31 cellular contexts compared by ENCODE assay signal in genomic region chr3:72237679-72238320, GRCh38.
DNase-seq lines count a peak whose midpoint lies in the region; ATAC-seq, FAIRE-seq and TF ChIP-seq lines count a peak whose summit lies in the region.
"Had no signal": no experiment of that assay in that cellular context is flagged by ENCODE, and none has a peak within 500 bp of the region (broad histone marks: within the 10 kb centered on the region; RNA-seq: fewer than 3 reads in every experiment).

No MANE protein-coding gene starts in this region.

- no peak for ATAC-seq in stimulated activated naive CD8-positive, alpha-beta T cell treated with anti-CD3 and anti-CD28 coated beads, Interleukin-15, Interleukin-2, amounts not matched to agents 100 U/mL and 50 U/mL, for 24 hours
- ATAC-seq in GM19397 (IDR thresholded peaks at IDR 0.05; ENCODE audit: unreplicated experiment): no peak
- ATAC-seq: activated CD8-positive, alpha-beta T cell treated with anti-CD3 and anti-CD28 coated beads for 36 hours; body of pancreas; gastroesophageal sphincter; HCT116; naive thymus-derived CD4-positive, alpha-beta T cell had no signal

- FAIRE-seq in H54 (lab: Jason Lieb, UNC): no peak
- FAIRE-seq: islet of Langerhans, TTC549 had no signal

- H3K27ac ChIP-seq in cingulate gyrus (ENCODE audit: low read depth, low read length): peak overlapping the region; percentile 57
- H3K27ac ChIP-seq: BLaER1, body of pancreas, gastroesophageal sphincter, KMS-11, left lung, SJSA1 had no signal

- peaks cover 1% of the 10 kb centered on the region for H3K9me3 Mint-ChIP-seq in glutamatergic neuron (ENCODE audit: unreplicated experiment)
- H3K9me3 Mint-ChIP-seq: activated CD8-positive, alpha-beta T cell treated with anti-CD3 and anti-CD28 coated beads for 36 hours; activated naive CD8-positive, alpha-beta T cell treated with anti-CD3 and anti-CD28 coated beads for 36 hours; activated T-helper 2 cell treated with anti-CD3 and anti-CD28 coated beads, Interferon-gamma antibody, Interleukin-2, Interleukin-4, amounts not matched to agents 10 μg/mL and 5 μg/mL and 100 μg/mL, durations not matched to agents 14 hours and 24 hours and 36 hours; naive thymus-derived CD4-positive, alpha-beta T cell; stimulated activated naive CD8-positive, alpha-beta T cell treated with anti-CD3 and anti-CD28 coated beads, Interleukin-15, Interleukin-2, amounts not matched to agents 100 ng/mL and 50 ng/mL, for 24 hours had no signal

- no peak for TF ChIP-seq POLR2A in H54 (IDR thresholded peaks at IDR 0.05; ENCODE audit: low read depth, low read length)

- H3K4me1 Mint-ChIP-seq in glutamatergic neuron (ENCODE audit: low read depth, unreplicated experiment): peaks cover 21% of the 10 kb centered on the region

- no peak overlapping the region for H3K27ac Mint-ChIP-seq in glutamatergic neuron (ENCODE audit: unreplicated experiment)
- H3K27ac Mint-ChIP-seq: activated CD8-positive, alpha-beta T cell treated with anti-CD3 and anti-CD28 coated beads for 36 hours; activated naive CD8-positive, alpha-beta T cell treated with anti-CD3 and anti-CD28 coated beads for 36 hours; activated T-helper 2 cell treated with anti-CD3 and anti-CD28 coated beads, Interferon-gamma antibody, Interleukin-2, Interleukin-4, amounts not matched to agents 10 μg/mL and 5 μg/mL and 100 μg/mL, durations not matched to agents 14 hours and 24 hours and 36 hours; stimulated activated naive CD8-positive, alpha-beta T cell treated with anti-CD3 and anti-CD28 coated beads, Interleukin-15, Interleukin-2, amounts not matched to agents 100 ng/mL and 50 ng/mL, for 24 hours had no signal

- TF ChIP-seq CTCF in glutamatergic neuron (IDR thresholded peaks at IDR 0.05; ENCODE audit: partially characterized antibody, unreplicated experiment): no peak

- H3K27me3 Mint-ChIP-seq in glutamatergic neuron (ENCODE audit: unreplicated experiment): peaks cover 3% of the 10 kb centered on the region
- H3K27me3 Mint-ChIP-seq: activated CD8-positive, alpha-beta T cell treated with anti-CD3 and anti-CD28 coated beads for 36 hours had no signal

- DNase-seq in GM03348 (ENCODE audit: low spot score) (peak; percentile 66), glutamatergic neuron (no peak), superior temporal gyrus (ENCODE audit: extremely low spot score) (peak; percentile 17), H54 (ENCODE audit: insufficient read length, low spot score) (no peak), RPMI8226 (no peak)
- DNase-seq in stimulated activated naive CD8-positive, alpha-beta T cell treated with anti-CD3 and anti-CD28 coated beads, Interleukin-15, Interleukin-2, amounts not matched to agents 100 U/mL and 50 U/mL, for 24 hours: no peak
- DNase-seq: activated CD4-positive, alpha-beta T cell treated with anti-CD3 and anti-CD28 coated beads for 1 hour; activated CD8-positive, alpha-beta T cell treated with anti-CD3 and anti-CD28 coated beads for 36 hours; activated naive CD8-positive, alpha-beta T cell treated with anti-CD3 and anti-CD28 coated beads for 36 hours; DMS53; effector CD8-positive, alpha-beta T cell; erythroblast; GDM1; left lung; mesendoderm; naive thymus-derived CD4-positive, alpha-beta T cell; NCI-H1417 treated with DMSO at 0.1 percent for 48 hours; NCI-H2081 treated with DMSO at 0.1 percent for 48 hours; NCI-H345 had no signal

- H3K36me3 Mint-ChIP-seq in glutamatergic neuron (ENCODE audit: unreplicated experiment): no peaks in the 10 kb centered on the region
- H3K36me3 Mint-ChIP-seq: activated naive CD8-positive, alpha-beta T cell treated with anti-CD3 and anti-CD28 coated beads for 36 hours had no signal

- peak overlapping the region; percentile 62 for H3K4me3 Mint-ChIP-seq in glutamatergic neuron (ENCODE audit: unreplicated experiment)
- H3K4me3 Mint-ChIP-seq: activated CD8-positive, alpha-beta T cell treated with anti-CD3 and anti-CD28 coated beads for 36 hours; activated naive CD8-positive, alpha-beta T cell treated with anti-CD3 and anti-CD28 coated beads for 36 hours; naive thymus-derived CD4-positive, alpha-beta T cell; stimulated activated naive CD8-positive, alpha-beta T cell treated with anti-CD3 and anti-CD28 coated beads, Interleukin-15, Interleukin-2, amounts not matched to agents 100 ng/mL and 50 ng/mL, for 24 hours had no signal

Comparison
In these comparisons a context has a peak if more than half of its experiments do, and no peak if none do; other contexts are left out.
1. DNase-seq: peak in GM03348 (single experiment) and superior temporal gyrus (single experiment); none in glutamatergic neuron (single experiment), H54 (single experiment), stimulated activated naive CD8-positive, alpha-beta T cell treated with anti-CD3 and anti-CD28 coated beads, Interleukin-15, Interleukin-2, amounts not matched to agents 100 U/mL and 50 U/mL, for 24 hours (single experiment) and RPMI8226 (single experiment).